ENCODE assay signal across 16 cellular contexts in the genomic region with DNA sequence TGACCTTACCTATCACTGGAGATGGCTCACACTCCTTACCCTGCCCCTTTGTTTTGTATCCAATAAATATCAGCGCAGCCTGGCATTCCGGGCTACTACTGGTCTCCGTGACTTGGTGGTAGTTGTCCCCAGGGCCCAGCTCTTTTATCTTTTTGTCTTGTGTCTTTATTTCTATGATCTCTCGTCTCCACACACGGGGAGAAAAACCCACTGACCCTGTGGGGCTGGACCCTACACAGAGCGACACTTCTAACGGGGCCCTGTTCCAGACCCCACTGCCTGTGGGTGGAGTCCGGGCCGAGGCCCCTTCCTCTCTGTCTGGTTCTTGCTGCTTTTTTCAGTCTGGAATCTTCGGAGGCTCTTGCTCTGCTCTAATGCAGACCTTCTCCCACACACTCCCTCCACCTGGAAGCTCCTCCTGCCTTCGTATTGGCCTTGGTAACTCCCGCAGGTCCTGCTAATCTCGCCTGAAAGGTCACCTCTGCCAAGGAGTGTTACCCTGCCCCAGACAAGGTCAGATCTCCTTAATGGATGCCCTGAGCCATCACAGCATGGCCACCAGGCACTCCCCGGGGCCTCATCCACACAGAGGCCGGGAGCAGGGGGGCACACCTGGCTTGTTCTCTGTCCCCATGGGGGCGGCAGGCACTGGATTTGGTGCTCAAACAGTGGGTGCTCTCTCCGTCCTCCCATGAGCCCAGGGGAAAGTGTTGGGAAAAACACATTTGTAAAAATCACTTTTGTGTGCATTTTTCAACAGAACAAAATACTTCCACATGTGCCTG.
DNase-seq lines count a peak whose midpoint lies in the region; ATAC-seq and TF ChIP-seq lines count a peak whose summit lies in the region.
"Had no signal": no experiment of that assay in that cellular context is flagged by ENCODE, and none has a peak within 500 bp of the region (broad histone marks: within the 10 kb centered on the region; RNA-seq: fewer than 3 reads in every experiment).

No MANE protein-coding gene starts in this region.

- H3K79me2 ChIP-seq in OCI-LY7 (ENCODE audit: insufficient read depth, low read depth, low read length) = no peaks in the 10 kb centered on the region

- intact Hi-C loops in cardiac septum (cut with DNase I) (no loop called here), Right ventricle myocardium inferior (cut with DNase I) (loop anchor here (10.0 kb wide), 1 partner anchor 151 kb away; no protein-coding TSS in a partner anchor), left lung (cut with DNase I) (no loop called here), posterior vena cava (cut with DNase I) (no loop called here), upper lobe of right lung (cut with DNase I) (loop anchor here (10.0 kb wide), 1 partner anchor 691 kb away; no protein-coding TSS in a partner anchor), OCI-LY7 (cut with micrococcal nuclease; ENCODE audit: unreplicated experiment) (no loop called here)

- H3K36me3 ChIP-seq in left lung (no peaks in the 10 kb centered on the region), upper lobe of right lung (no peaks in the 10 kb centered on the region), OCI-LY7 (ENCODE audit: insufficient read depth, low read length) (no peaks in the 10 kb centered on the region)
- H3K36me3 ChIP-seq: BE2C, HAP-1 had no signal

- H3K4me1 ChIP-seq in left lung (no peaks in the 10 kb centered on the region), upper lobe of right lung (no peaks in the 10 kb centered on the region), OCI-LY7 (ENCODE audit: insufficient read depth, low read length, poor library complexity, severe bottlenecking) (no peaks in the 10 kb centered on the region)
- H3K4me1 ChIP-seq: BE2C, HAP-1 had no signal

- H3K9me2 ChIP-seq in OCI-LY7 (ENCODE audit: insufficient read depth, low read length) = no peaks in the 10 kb centered on the region

- H3K9me3 ChIP-seq in left lung (peaks cover 0 to 14% of the 10 kb centered on the region in 2 donors), upper lobe of right lung (no peaks in the 10 kb centered on the region), OCI-LY7 (ENCODE audit: low read length) (no peaks in the 10 kb centered on the region)
- H3K9me3 ChIP-seq: BE2C, HAP-1 had no signal

- no peak overlapping the region for H3K27ac ChIP-seq in left lung
- H3K27ac ChIP-seq in upper lobe of right lung = no peak overlapping the region
- no peak overlapping the region for H3K27ac ChIP-seq in OCI-LY7 (ENCODE audit: low read depth, low read length, poor library complexity, severe bottlenecking)
- H3K27ac ChIP-seq: GM23248 had no signal

- H2AFZ ChIP-seq in OCI-LY7 (ENCODE audit: low read length) = no peak overlapping the region
- H2AFZ ChIP-seq: GM23248 had no signal

- H4K20me1 ChIP-seq in OCI-LY7 (ENCODE audit: insufficient read depth, low read length) = no peaks in the 10 kb centered on the region

- POLR2A ChIA-PET in OCI-LY7 (lab: Charles Lee) = no interaction called here

- no peak overlapping the region for H3K4me3 ChIP-seq in left lung
- no peak overlapping the region for H3K4me3 ChIP-seq in upper lobe of right lung
- no peak overlapping the region for H3K4me3 ChIP-seq in OCI-LY7 (ENCODE audit: low read depth, low read length, poor library complexity, severe bottlenecking)
- H3K4me3 ChIP-seq: GM12878, GM23248, HAP-1 had no signal

- H3K27me3 ChIP-seq in left lung (no peaks in the 10 kb centered on the region), upper lobe of right lung (no peaks in the 10 kb centered on the region)
- H3K27me3 ChIP-seq: BE2C had no signal

- DNase-seq in cardiac septum (ENCODE audit: low spot score) = peak; percentile 56
- DNase-seq in Right ventricle myocardium inferior (ENCODE audit: missing footprints) = no peak
- DNase-seq in left lung = peak; percentile 12 to 58
- DNase-seq in posterior vena cava (ENCODE audit: low spot score) = peak; percentile 60
- peak; percentile 34 for DNase-seq in upper lobe of right lung
- DNase-seq in OCI-LY7 (ENCODE audit: low spot score) = no peak
- DNase-seq: C1 segment of cervical spinal cord; CD4-positive, CD25-positive, alpha-beta regulatory T cell; DMS 273 treated with DMSO at 0.1 percent for 48 hours; DND-41; EL; GM23248 had no signal

- no peak for TF ChIP-seq CTCF in left lung (IDR thresholded peaks at IDR 0.05)
- no peak for TF ChIP-seq CTCF in upper lobe of right lung (IDR thresholded peaks at IDR 0.05)
- no peak for TF ChIP-seq CTCF in OCI-LY7 (conservative IDR thresholded peaks at IDR 0.05; ENCODE audit: low read length)

- no TSS peak for BruUV-seq in OCI-LY7 (replicated peaks; lab: Mats Ljungman, UMichigan)

- ATAC-seq in Right ventricle myocardium inferior = no peak
- no peak for ATAC-seq in left lung
- no peak for ATAC-seq in upper lobe of right lung
- ATAC-seq in HG02852 (IDR thresholded peaks at IDR 0.05; ENCODE audit: unreplicated experiment) = no peak
- ATAC-seq: GM12878 had no signal

- CTCF ChIA-PET in OCI-LY7 (lab: Charles Lee; ENCODE audit: unreplicated experiment) = no interaction called here

- H3K4me2 ChIP-seq in OCI-LY7 (ENCODE audit: low read length) = no peak overlapping the region

Comparison
In these comparisons a context has a peak if more than half of its experiments do, and no peak if none do; other contexts are left out.
1. DNase-seq: peak in cardiac septum (single experiment), left lung (2 of 2), posterior vena cava (single experiment) and upper lobe of right lung (single experiment); none in Right ventricle myocardium inferior (single experiment) and OCI-LY7 (single experiment).
2. intact Hi-C loops: an anchor here in Right ventricle myocardium inferior (10.0 kb wide) and upper lobe of right lung (10.0 kb wide); none called in cardiac septum, left lung, posterior vena cava and OCI-LY7.